In genomic region chr7:116977172-116977571, GRCh38 we compare ENCODE assay signal across 27 cellular contexts. TPM values are rescaled to one million over a fixed set of nuclear protein-coding genes. Genes with fewer than 3 reads are reported as not detected.
DNase-seq lines count a peak whose midpoint lies in the region; ATAC-seq and TF ChIP-seq lines count a peak whose summit lies in the region.
"Had no signal": no experiment of that assay in that cellular context is flagged by ENCODE, and none has a peak within 500 bp of the region (broad histone marks: within the 10 kb centered on the region; RNA-seq: fewer than 3 reads in every experiment).

No MANE protein-coding gene starts in this region.

- ATAC-seq in GM21390 (IDR thresholded peaks at IDR 0.05; ENCODE audit: unreplicated experiment) = no peak
- ATAC-seq: activated CD8-positive, alpha-beta T cell treated with anti-CD3 and anti-CD28 coated beads for 36 hours; activated naive CD8-positive, alpha-beta T cell treated with anti-CD3 and anti-CD28 coated beads, Interleukin-2, amount 50 U/mL, for 24 hours; left cardiac atrium had no signal

- no peaks in the 10 kb centered on the region for H3K27me3 ChIP-seq in right atrium auricular region
- H3K27me3 ChIP-seq: transverse colon had no signal

- H3K27ac Mint-ChIP-seq in progenitor cell of endocrine pancreas = no peak overlapping the region
- H3K27ac Mint-ChIP-seq: activated CD8-positive, alpha-beta T cell treated with anti-CD3 and anti-CD28 coated beads for 36 hours; activated naive CD8-positive, alpha-beta T cell treated with anti-CD3 and anti-CD28 coated beads, Interleukin-2, amount 50 U/mL, for 24 hours; endodermal cell had no signal

- peak; percentile 11 for DNase-seq in AG09319 (ENCODE audit: extremely low read depth, low read depth)
- DNase-seq in HT1080 (ENCODE audit: low read depth) = peak; percentile 12
- DNase-seq in amniotic epithelial cell (ENCODE audit: low read depth) = peak; percentile 39
- peak; percentile 5 for DNase-seq in kidney glomerular epithelial cell (lab: John Stamatoyannopoulos, UW)
- no peak for DNase-seq in NCI-H1092 treated with DMSO at 0.1 percent for 48 hours (lab: John Stamatoyannopoulos, UW)
- no peak for DNase-seq in progenitor cell of endocrine pancreas (ENCODE audit: low spot score, unreplicated experiment)
- DNase-seq in right atrium auricular region (ENCODE audit: low spot score) = no peak
- DNase-seq: activated CD4-positive, CD25-positive, alpha-beta regulatory T cell treated with anti-CD3 and anti-CD28 coated beads, Interleukin-2, amount 50 U/mL, for 72 hours; activated CD8-positive, alpha-beta T cell treated with anti-CD3 and anti-CD28 coated beads for 36 hours; activated gamma-delta T cell treated with Interleukin-2 at 50 U/mL for 16 hours; activated naive CD8-positive, alpha-beta T cell treated with anti-CD3 and anti-CD28 coated beads, Interleukin-2, amount 50 U/mL, for 24 hours; activated T-cell treated with anti-CD3 and anti-CD28 coated beads for 4 hours; C1 segment of cervical spinal cord; Caco-2; cortex of kidney; DMS79 treated with DMSO at 0.1 percent for 48 hours; endodermal cell; head of caudate nucleus; left cardiac atrium; mammary epithelial cell; NCI-H1417; NCI-H446 treated with DMSO at 0.1 percent for 48 hours; PC-9; SIG-M5; transverse colon had no signal

- H3K9me3 Mint-ChIP-seq in progenitor cell of endocrine pancreas (ENCODE audit: low read depth) = peaks cover 3% of the 10 kb centered on the region
- H3K9me3 Mint-ChIP-seq: activated CD8-positive, alpha-beta T cell treated with anti-CD3 and anti-CD28 coated beads for 36 hours; activated naive CD8-positive, alpha-beta T cell treated with anti-CD3 and anti-CD28 coated beads, Interleukin-2, amount 50 U/mL, for 24 hours had no signal

- peaks cover 2% of the 10 kb centered on the region for H3K4me1 Mint-ChIP-seq in progenitor cell of endocrine pancreas (ENCODE audit: low read depth)

- no peak overlapping the region for H3K4me3 ChIP-seq in right atrium auricular region
- H3K4me3 ChIP-seq: PC-9, transverse colon had no signal

- no peaks in the 10 kb centered on the region for H3K36me3 ChIP-seq in right atrium auricular region
- H3K36me3 ChIP-seq: transverse colon had no signal

- H3K9me3 ChIP-seq in right atrium auricular region = no peaks in the 10 kb centered on the region
- H3K9me3 ChIP-seq: transverse colon had no signal

- peaks cover 4% of the 10 kb centered on the region for H3K36me3 Mint-ChIP-seq in progenitor cell of endocrine pancreas (ENCODE audit: insufficient read depth)
- H3K36me3 Mint-ChIP-seq: IgD-negative memory B cell had no signal

- H3K4me3 Mint-ChIP-seq in progenitor cell of endocrine pancreas (ENCODE audit: low read depth) = no peak overlapping the region
- H3K4me3 Mint-ChIP-seq: activated CD8-positive, alpha-beta T cell treated with anti-CD3 and anti-CD28 coated beads for 36 hours; activated naive CD8-positive, alpha-beta T cell treated with anti-CD3 and anti-CD28 coated beads, Interleukin-2, amount 50 U/mL, for 24 hours; endodermal cell; IgD-negative memory B cell had no signal

- no peak overlapping the region for H3K27ac ChIP-seq in right atrium auricular region
- H3K27ac ChIP-seq: PC-9, transverse colon had no signal

- H3K4me1 ChIP-seq in right atrium auricular region = no peaks in the 10 kb centered on the region

- no peak for TF ChIP-seq CTCF in AG09319 (IDR thresholded peaks at IDR 0.05; ENCODE audit: low read depth, low read length)
- TF ChIP-seq CTCF in progenitor cell of endocrine pancreas (IDR thresholded peaks at IDR 0.05; ENCODE audit: unreplicated experiment) = no peak
- TF ChIP-seq CTCF in right atrium auricular region (IDR thresholded peaks at IDR 0.05) = no peak

- no peaks in the 10 kb centered on the region for H3K27me3 Mint-ChIP-seq in progenitor cell of endocrine pancreas
- H3K27me3 Mint-ChIP-seq: activated CD8-positive, alpha-beta T cell treated with anti-CD3 and anti-CD28 coated beads for 36 hours; activated naive CD8-positive, alpha-beta T cell treated with anti-CD3 and anti-CD28 coated beads, Interleukin-2, amount 50 U/mL, for 24 hours; IgD-negative memory B cell had no signal

RNA-seq across cellular contexts. Expression of gene ST7, which starts 23.9 kb away (rescaled TPM):
- 15.1 and 22.6 TPM in 2 replicates for total RNA-seq in HT1080 (2014; rRNA removed; shearing (Covaris generic))
- 15.5 and 17.7 TPM in 2 replicates for polyA plus RNA-seq in HT1080 (2015; cell fraction: cytosol; rRNA removed)
- 23.4 and 23.9 TPM in 2 replicates for polyA plus RNA-seq in HT1080 (2015; cell fraction: nucleus; rRNA removed)
- total RNA-seq in progenitor cell of endocrine pancreas (21.9 and 24.8 TPM in 2 replicates), right atrium auricular region (10 to 100 TPM; 45.4 to 48.1 TPM)

Comparison
In these comparisons a context has a peak if more than half of its experiments do, and no peak if none do; other contexts are left out.
1. DNase-seq: peak in AG09319 (single experiment), HT1080 (single experiment), amniotic epithelial cell (single experiment) and kidney glomerular epithelial cell (single experiment); none in NCI-H1092 treated with DMSO at 0.1 percent for 48 hours (single experiment), progenitor cell of endocrine pancreas (single experiment) and right atrium auricular region (single experiment).